In the genomic region with DNA sequence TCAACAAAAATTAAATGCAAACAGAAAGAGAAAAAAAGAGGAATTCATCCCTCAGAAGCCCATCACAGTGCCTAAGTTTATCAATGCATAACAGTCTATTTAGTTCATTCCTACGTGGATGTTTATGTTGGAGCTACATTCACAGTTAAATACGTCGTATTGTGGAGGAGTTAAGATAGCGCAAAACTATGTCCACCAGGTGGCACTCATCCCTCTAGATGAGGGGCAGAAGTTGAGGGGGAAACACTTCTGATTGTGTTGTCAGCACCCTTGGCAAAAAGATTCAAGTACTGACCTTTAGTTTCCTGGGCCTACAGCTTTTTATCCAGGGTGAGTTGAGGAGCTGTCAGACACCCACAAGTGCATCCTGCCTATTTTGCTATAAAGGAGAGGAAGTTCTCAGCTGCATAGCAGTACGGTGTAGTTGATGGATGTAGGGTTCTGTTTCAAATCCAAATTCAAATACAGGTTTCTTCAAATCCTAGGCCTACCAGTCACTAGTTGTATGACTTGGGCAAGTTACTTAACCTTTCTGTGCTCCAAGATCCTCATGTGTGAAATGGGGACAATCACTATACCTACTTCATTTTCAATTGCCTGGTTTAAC, we compare ENCODE assay signal across 9 cellular contexts. TPM values are rescaled to one million over a fixed set of nuclear protein-coding genes. Genes with fewer than 3 reads are reported as not detected.
DNase-seq lines count a peak whose midpoint lies in the region; ATAC-seq, FAIRE-seq and TF ChIP-seq lines count a peak whose summit lies in the region.
"Had no signal": no experiment of that assay in that cellular context is flagged by ENCODE, and none has a peak within 500 bp of the region (broad histone marks: within the 10 kb centered on the region; RNA-seq: fewer than 3 reads in every experiment).

No MANE protein-coding gene starts in this region.

- no peak overlapping the region for H2AFZ ChIP-seq in K562 (ENCODE audit: low read depth, low read length)

- no peak for DNase-seq in AG09309 (ENCODE audit: low read depth)
- peak; percentile 81 for DNase-seq in HT1080 (ENCODE audit: low read depth)
- DNase-seq in Panc1 (ENCODE audit: low read depth, low spot score) = peak; percentile 88
- peak; percentile 13 to 47 (median 16) for DNase-seq in K562 (ENCODE audit: extremely low read depth in 1 of 4, low spot score in 3 of 4)
- peak; percentile 85 for DNase-seq in iris pigment epithelial cell (ENCODE audit: low read depth)
- DNase-seq in stimulated activated CD4-positive, alpha-beta T cell treated with anti-CD3 and anti-CD28 coated beads, Interleukin-4, amount 100 ng/mL, for 48 hours (ENCODE audit: low read depth in 2 of 2) = peak; percentile 32 to 39
- no peak for DNase-seq in activated CD4-positive, CD25-positive, alpha-beta regulatory T cell (lab: John Stamatoyannopoulos, UW)

- H3K4me1 ChIP-seq in Panc1 (ENCODE audit: control insufficient read depth, insufficient read depth, low read length) = peaks cover 10% of the 10 kb centered on the region
- H3K4me1 ChIP-seq in K562 (replicated peaks in 1 of 2; ENCODE audit: control insufficient read depth in 2 of 2, insufficient read depth in 2 of 2, low read length in 2 of 2) = no peaks in the 10 kb centered on the region

- H3K27me3 ChIP-seq in Panc1 (ENCODE audit: control insufficient read depth, insufficient read depth, low read length) = no peaks in the 10 kb centered on the region
- H3K27me3 ChIP-seq in K562 (ENCODE audit: control insufficient read depth in 2 of 2, insufficient read depth in 2 of 2, low read length in 2 of 2) = no peaks in the 10 kb centered on the region

- 5% methylated on average over 5 of the region's 5 CpGs for WGBS in K562 (ENCODE audit: insufficient coverage, low coverage, missing lambda C conversion rate)

- peak; percentile 44 to 59 for TF ChIP-seq RAD21 in K562 (CRISPR knock-in tag; conservative IDR thresholded peaks at IDR 0.05 in 1 of 2, IDR thresholded peaks at IDR 0.05 in 1 of 2)

- TF ChIP-seq CTCF in AG09309 (IDR thresholded peaks at IDR 0.05; ENCODE audit: control insufficient read depth, insufficient read depth, low read depth, low read length, missing control alignments) (peak; percentile 47), Panc1 (IDR thresholded peaks at IDR 0.05) (peak; percentile 80), K562 (IDR thresholded peaks at IDR 0.05 in 2 of 3, conservative IDR thresholded peaks at IDR 0.05 in 1 of 3; ENCODE audit: insufficient read depth in 2 of 3, low read depth in 1 of 3, low read length in 3 of 3) (peak; percentile 46 to 54 (median 53); a peak in 5 of 6 replicates)

- ATAC-seq in GM18520 (IDR thresholded peaks at IDR 0.05; ENCODE audit: unreplicated experiment) (peak; percentile 28), Panc1 (peak; percentile 75), K562 (peak; percentile 86)

- no peaks in the 10 kb centered on the region; the same call in 1 of the 2 replicates for H4K20me1 ChIP-seq in K562 (replicated peaks; ENCODE audit: control insufficient read depth, insufficient read depth, low read length)

- POLR2A ChIA-PET in Panc1 (lab: Charles Lee) = no interaction called here
- POLR2A ChIA-PET in K562 (lab: Yijun Ruan, JAX) = interaction anchor here (0.6 kb wide), 1 partner anchor 1673 kb away, joined by 3 read pairs; no protein-coding TSS in a partner anchor

- FAIRE-seq in K562 (lab: Jason Lieb, UNC) = peak; percentile 65

- no peaks in the 10 kb centered on the region for H3K36me3 ChIP-seq in Panc1 (ENCODE audit: control insufficient read depth, insufficient read depth, low read length)
- no peaks in the 10 kb centered on the region for H3K36me3 ChIP-seq in K562 (ENCODE audit: control insufficient read depth, insufficient read depth, low read length)

- H3K9ac ChIP-seq in K562 (ENCODE audit: insufficient read depth in 1 of 2, low read depth in 2 of 2, low read length in 2 of 2) = no peak overlapping the region

- intact Hi-C loops in Panc1 (cut with micrococcal nuclease; ENCODE audit: unreplicated experiment) (loop anchor here (1.0 to 2.0 kb wide), 2 partner anchors 26 to 283 kb away; a partner anchor contains a TSS), K562 (cut with micrococcal nuclease) (loop anchor here (2.0 kb wide), 1 partner anchor 302 kb away; no protein-coding TSS in a partner anchor)

- H3K79me2 ChIP-seq in K562 (ENCODE audit: control insufficient read depth, insufficient read depth, low read length) = no peaks in the 10 kb centered on the region

- no peak for TF ChIP-seq EP300 in K562 (IDR thresholded peaks at IDR 0.05; ENCODE audit: low read length)

- no peak overlapping the region for H3K4me2 ChIP-seq in K562 (ENCODE audit: insufficient read depth, low read length)

- CTCF ChIA-PET in Panc1 (lab: Charles Lee) = interaction anchor here (0.5 to 1.8 kb wide), 7 partner anchors 12 to 268 kb away, joined by 3 to 8 read pairs (median 3); no protein-coding TSS in a partner anchor
- CTCF ChIA-PET in K562 (lab: Yijun Ruan, JAX; ENCODE audit: low intra/inter-chr PET ratio) = interaction anchor here (0.9 kb wide), 1 partner anchor 302 kb away, joined by 3 read pairs; no protein-coding TSS in a partner anchor

- H3K9me3 ChIP-seq in Panc1 (ENCODE audit: control insufficient read depth, insufficient read depth, low read depth, low read length) = no peaks in the 10 kb centered on the region
- H3K9me3 ChIP-seq in K562 (replicated peaks; ENCODE audit: control insufficient read depth, insufficient read depth, low read depth, low read length) = no peaks in the 10 kb centered on the region

- no TSS peak for BruUV-seq in Panc1 (replicated peaks; lab: Mats Ljungman, UMichigan)
- BruUV-seq in K562 (replicated peaks; lab: Mats Ljungman, UMichigan) = no TSS peak

- no peak overlapping the region for H3K4me3 ChIP-seq in AG09309 (ENCODE audit: control insufficient read depth, low read depth, low read length)
- H3K4me3 ChIP-seq in Panc1 (ENCODE audit: low read depth in 2 of 2, low read length in 2 of 2) = no peak overlapping the region
- no peak overlapping the region for H3K4me3 ChIP-seq in K562
- H3K4me3 ChIP-seq: skin epidermis had no signal

- in situ Hi-C loops in Panc1 (cut with HindIII; ENCODE audit: low pct_unique_long_range_greater_than_20kb, low sequenced_read_pairs) (no loop called here), K562 (cut with MboI) (loop anchor here (25.0 kb wide), 1 partner anchor 294 kb away; no protein-coding TSS in a partner anchor)

- no peaks in the 10 kb centered on the region for H3K9me1 ChIP-seq in K562 (ENCODE audit: control insufficient read depth, insufficient read depth, low read length)

- no peak for TF ChIP-seq POLR2A in K562 (conservative IDR thresholded peaks at IDR 0.05)

- peak overlapping the region; percentile 75 for H3K27ac ChIP-seq in Panc1 (ENCODE audit: low read length)
- no peak overlapping the region for H3K27ac ChIP-seq in K562 (ENCODE audit: extremely low read depth, low read depth, low read length)
- H3K27ac ChIP-seq: skin epidermis had no signal

TF ChIP-seq in K562, 482 proteins besides CTCF, POLR2A, EP300 and RAD21 (continues in another document):
- TF ChIP-seq, protein P1, sequence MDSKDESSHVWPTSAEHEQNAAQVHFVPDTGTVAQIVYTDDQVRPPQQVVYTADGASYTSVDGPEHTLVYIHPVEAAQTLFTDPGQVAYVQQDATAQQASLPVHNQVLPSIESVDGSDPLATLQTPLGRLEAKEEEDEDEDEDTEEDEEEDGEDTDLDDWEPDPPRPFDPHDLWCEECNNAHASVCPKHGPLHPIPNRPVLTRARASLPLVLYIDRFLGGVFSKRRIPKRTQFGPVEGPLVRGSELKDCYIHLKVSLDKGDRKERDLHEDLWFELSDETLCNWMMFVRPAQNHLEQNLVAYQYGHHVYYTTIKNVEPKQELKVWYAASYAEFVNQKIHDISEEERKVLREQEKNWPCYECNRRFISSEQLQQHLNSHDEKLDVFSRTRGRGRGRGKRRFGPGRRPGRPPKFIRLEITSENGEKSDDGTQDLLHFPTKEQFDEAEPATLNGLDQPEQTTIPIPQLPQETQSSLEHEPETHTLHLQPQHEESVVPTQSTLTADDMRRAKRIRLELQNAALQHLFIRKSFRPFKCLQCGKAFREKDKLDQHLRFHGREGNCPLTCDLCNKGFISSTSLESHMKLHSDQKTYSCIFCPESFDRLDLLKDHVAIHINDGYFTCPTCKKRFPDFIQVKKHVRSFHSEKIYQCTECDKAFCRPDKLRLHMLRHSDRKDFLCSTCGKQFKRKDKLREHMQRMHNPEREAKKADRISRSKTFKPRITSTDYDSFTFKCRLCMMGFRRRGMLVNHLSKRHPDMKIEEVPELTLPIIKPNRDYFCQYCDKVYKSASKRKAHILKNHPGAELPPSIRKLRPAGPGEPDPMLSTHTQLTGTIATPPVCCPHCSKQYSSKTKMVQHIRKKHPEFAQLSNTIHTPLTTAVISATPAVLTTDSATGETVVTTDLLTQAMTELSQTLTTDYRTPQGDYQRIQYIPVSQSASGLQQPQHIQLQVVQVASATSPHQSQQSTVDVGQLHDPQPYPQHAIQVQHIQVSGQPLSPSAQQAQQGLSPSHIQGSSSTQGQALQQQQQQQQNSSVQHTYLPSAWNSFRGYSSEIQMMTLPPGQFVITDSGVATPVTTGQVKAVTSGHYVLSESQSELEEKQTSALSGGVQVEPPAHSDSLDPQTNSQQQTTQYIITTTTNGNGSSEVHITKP (IDR thresholded peaks at IDR 0.05; ENCODE audit: partially characterized antibody) = no peak
- no peak for TF ChIP-seq SRF (CRISPR knock-in tag; IDR thresholded peaks at IDR 0.05)

RNA-seq across cellular contexts. Expression of a gene that starts 26.8 kb away (rescaled TPM):
- 93.6 and 95.2 TPM in 2 replicates for total RNA-seq in HT1080 (2014; rRNA removed; shearing (Covaris generic))
- polyA plus RNA-seq in HT1080 (2015; cell fraction: cytosol; rRNA removed) = 45.5 and 58.6 TPM in 2 replicates
- 114 and 128 TPM in 2 replicates for polyA plus RNA-seq in HT1080 (2015; cell fraction: nucleus; rRNA removed)
- total RNA-seq in Panc1 (2021; ENCODE audit: unreplicated experiment) (51.5 TPM), K562 (2014; rRNA removed) (0.14 and 0.16 TPM in 2 replicates), K562 (2014; rRNA removed; fragmentation: Illumina TruSeq; extraction: Trizol) (not detected in 2 replicates), K562 (2015; rRNA removed; fragmentation: Illumina TruSeq; extraction: Trizol) (0.04 and 0.08 TPM in 2 replicates), K562 (2021) (0.25 and 0.33 TPM in 2 replicates)
- polyA plus RNA-seq in Panc1 (2012; ENCODE audit: insufficient read length) = 25.9 TPM
- total RNA-seq in K562 (2011; cell fraction: chromatin; rRNA removed; ENCODE audit: low replicate concordance) = not detected in 2 replicates
- not detected in 2 replicates for total RNA-seq in K562 (2011; cell fraction: nucleolus; rRNA removed)
- not detected in 2 replicates for total RNA-seq in K562 (2011; cell fraction: nucleoplasm; rRNA removed)
- polyA plus RNA-seq in K562 (2011; rRNA removed) (not detected in 2 replicates), K562 (2014; fragmentation: Illumina TruSeq; extraction: Trizol) (not detected in 2 replicates), K562 (2014; fragmentation: Nextera tagmentation; extraction: Ambion mirVana) (not detected), K562 (2014; rRNA removed) (0.27 TPM in 1 of 2 replicates, not detected in the other)
- polyA plus RNA-seq in K562 (2011; cell fraction: cytosol; rRNA removed) = not detected in 2 replicates
- polyA plus RNA-seq in K562 (2011; cell fraction: nucleus; rRNA removed) = not detected in 2 replicates
- polyA plus RNA-seq in K562 (2012) = 0.17 TPM in 1 of 2 replicates, not detected in the other
- polyA minus RNA-seq in K562 (2011; rRNA and poly(A)+ RNA removed) = not detected in 2 replicates
- polyA minus RNA-seq in K562 (2011; cell fraction: cytosol; rRNA and poly(A)+ RNA removed) = not detected in 2 replicates
- not detected in 2 replicates for polyA minus RNA-seq in K562 (2011; cell fraction: nucleus; rRNA and poly(A)+ RNA removed)

Comparison
In these comparisons a context has a peak if more than half of its experiments do, and no peak if none do; other contexts are left out.
1. DNase-seq: peak in HT1080 (single experiment), Panc1 (single experiment), K562 (4 of 4), iris pigment epithelial cell (single experiment) and stimulated activated CD4-positive, alpha-beta T cell treated with anti-CD3 and anti-CD28 coated beads, Interleukin-4, amount 100 ng/mL, for 48 hours (2 of 2); none in AG09309 (single experiment) and activated CD4-positive, CD25-positive, alpha-beta regulatory T cell (0 of 4).
2. ATAC-seq: peak in every context shown above with its lines; median percentile 86 in K562; 75 in Panc1; 28 in GM18520.
3. RNA of a gene that starts 26.8 kb away (total RNA-seq): 93.6 to 95.2 TPM in HT1080 and 51.5 TPM in Panc1 (single experiment); 0.04 to 0.33 TPM in K562; every median in the first group is over 10 times any median in the second.
4. Peak in every context shown above with its lines, with median percentiles within 50 percentile points of each other: CTCF ChIP-seq.